In genomic region chr2:46013726-46014125, GRCh38 we compare ENCODE assay signal across 32 cellular contexts.
"Had no signal": no experiment of that assay in that cellular context is flagged by ENCODE, and none has a peak within 500 bp of the region (broad histone marks: within the 10 kb centered on the region; RNA-seq: fewer than 3 reads in every experiment).

No MANE protein-coding gene starts in this region.

- H3K27me3 ChIP-seq: ascending aorta, body of pancreas had no signal

- FAIRE-seq: bronchial epithelial cell, TTC549 had no signal

- ATAC-seq: activated CD8-positive, alpha-beta T cell treated with anti-CD3 and anti-CD28 coated beads, Interleukin-2, amount 10 ng/mL, durations not matched to agents 7 days and 5 days; activated naive CD8-positive, alpha-beta T cell treated with anti-CD3 and anti-CD28 coated beads, Interleukin-2, amount 50 U/mL, for 24 hours; body of pancreas; Panc1; Right ventricle myocardium inferior; T-cell had no signal

- H3K9me3 ChIP-seq: ascending aorta, body of pancreas had no signal

- H3K4me3 ChIP-seq: ascending aorta, body of pancreas, SK-N-MC had no signal

- H3K36me3 ChIP-seq: ascending aorta had no signal

- DNase-seq: activated CD4-positive, alpha-beta T cell treated with anti-CD3 and anti-CD28 coated beads, Interleukin-2, amount 50 U/mL, for 1 hour; activated CD4-positive, CD25-positive, alpha-beta regulatory T cell; activated CD8-positive, alpha-beta memory T cell treated with anti-CD3 and anti-CD28 coated beads, Interleukin-2, amount 50 U/mL, for 48 hours; activated CD8-positive, alpha-beta T cell treated with anti-CD3 and anti-CD28 coated beads, Interleukin-2, amount 10 ng/mL, durations not matched to agents 7 days and 5 days; activated effector memory CD4-positive, alpha-beta T cell treated with anti-CD3 and anti-CD28 coated beads, Interleukin-2, amount 50 U/mL, for 16 hours; activated naive CD4-positive, alpha-beta T cell treated with Interleukin-2 at 50 U/mL for 16 hours; activated naive CD8-positive, alpha-beta T cell treated with anti-CD3 and anti-CD28 coated beads, Interleukin-2, amount 50 U/mL, for 24 hours; activated T-cell treated with anti-CD3 and anti-CD28 coated beads, Interleukin-2, amount 50 U/mL, for 1 hour; amniotic stem cell; body of pancreas; central memory CD4-positive, alpha-beta T cell; KG1; NCI-H1092 treated with DMSO at 0.1 percent for 48 hours; NCI-H1417 treated with DMSO at 0.1 percent for 48 hours; NCI-H1694; NCI-H2029; NCI-H2107; NCI-H2171 treated with DMSO at 0.1 percent for 48 hours; NCI-H226; NCI-H526 treated with DMSO at 0.1 percent for 48 hours; NK-92 treated with Interleukin-12 subunit alpha and Interleukin-12 subunit beta, amount 100 ng/mL, for 24 hours; OCI-M1; RPMI8226; T-cell; T-helper 2 cell; T1000 had no signal

- H3K4me1 ChIP-seq: body of pancreas had no signal

- H3K27ac ChIP-seq: ascending aorta, body of pancreas, SK-N-MC had no signal
